8 cellular contexts compared by ENCODE assay signal in the genomic region with DNA sequence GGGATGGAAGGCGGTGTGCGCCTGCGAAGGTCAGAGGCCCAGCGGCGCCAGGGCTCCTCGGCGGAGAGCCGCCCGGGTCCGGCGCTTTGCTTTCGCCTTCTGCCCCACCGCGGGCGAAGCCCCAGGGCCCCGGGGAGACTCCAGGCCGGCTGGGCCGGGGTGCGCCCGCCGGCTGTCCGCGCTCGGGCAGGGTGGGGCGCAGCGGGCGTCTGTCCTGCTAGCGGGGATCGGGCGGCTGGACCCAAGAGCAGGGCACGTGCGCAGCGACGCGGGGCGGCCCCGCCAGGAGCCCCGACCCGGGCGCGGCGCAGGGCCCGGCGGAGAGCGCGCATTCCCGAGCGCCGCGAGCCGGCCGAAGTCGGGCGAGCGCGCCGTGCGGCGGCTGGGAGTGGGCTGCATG. TPM values are rescaled to one million over a fixed set of nuclear protein-coding genes. Genes with fewer than 3 reads are reported as not detected.
DNase-seq lines count a peak whose midpoint lies in the region; ATAC-seq and TF ChIP-seq lines count a peak whose summit lies in the region.

No MANE protein-coding gene starts in this region.

- no peaks in the 10 kb centered on the region for H3K4me1 ChIP-seq in effector memory CD4-positive, alpha-beta T cell (ENCODE audit: control insufficient read depth, insufficient read depth, low read length, poor library complexity, severe bottlenecking)

- no peaks in the 10 kb centered on the region for H3K9me3 ChIP-seq in effector memory CD4-positive, alpha-beta T cell (ENCODE audit: control insufficient read depth, low read length)

- DNase-seq in LoVo (ENCODE audit: low spot score) (peak; percentile 40), fibroblast of the aortic adventitia (ENCODE audit: low read depth) (no peak), sciatic nerve (ENCODE audit: low spot score) (peak; percentile 44), NCI-H1092 treated with DMSO at 0.1 percent for 48 hours (lab: John Stamatoyannopoulos, UW) (no peak), NK-92 (lab: John Stamatoyannopoulos, UW; ENCODE audit: unreplicated experiment) (no peak), NCI-H128 (lab: John Stamatoyannopoulos, UW; ENCODE audit: unreplicated experiment) (no peak)
- no peak for DNase-seq in effector memory CD4-positive, alpha-beta T cell

- no peak for TF ChIP-seq CTCF in fibroblast of the aortic adventitia (IDR thresholded peaks at IDR 0.05; ENCODE audit: insufficient read depth, low read length)

- peak overlapping the region; percentile 71 for H3K4me3 ChIP-seq in fibroblast of the aortic adventitia (ENCODE audit: low read depth, low read length)
- no peak overlapping the region for H3K4me3 ChIP-seq in effector memory CD4-positive, alpha-beta T cell (ENCODE audit: insufficient read depth, low read depth, low read length, poor library complexity, severe bottlenecking)

- H3K27me3 ChIP-seq in effector memory CD4-positive, alpha-beta T cell (replicated peaks; ENCODE audit: control insufficient read depth, insufficient read depth, low read length, poor library complexity, severe bottlenecking), result peaks cover 16% of the 10 kb centered on the region

- ATAC-seq in GM18505 (IDR thresholded peaks at IDR 0.05; ENCODE audit: unreplicated experiment) (peak; percentile 27), sciatic nerve (no peak)

- no peak for TF ChIP-seq POLR2A in GM18505 (IDR thresholded peaks at IDR 0.05; ENCODE audit: borderline replicate concordance, extremely low read depth, insufficient read depth, insufficient read length)

- H3K27ac ChIP-seq in effector memory CD4-positive, alpha-beta T cell (ENCODE audit: insufficient read depth, low read length, poor library complexity, severe bottlenecking), result no peak overlapping the region

- intact Hi-C loops in sciatic nerve (cut with DNase I), result loop anchor here (10.0 kb wide), 1 partner anchor 244 kb away; no protein-coding TSS in a partner anchor

- H3K36me3 ChIP-seq in effector memory CD4-positive, alpha-beta T cell (ENCODE audit: control insufficient read depth, insufficient read depth, low read length), result no peaks in the 10 kb centered on the region

RNA-seq across cellular contexts. Expression of a gene that starts 0.6 kb away (rescaled TPM):
- total RNA-seq in fibroblast of the aortic adventitia (ENCODE audit: low replicate concordance) (189 and 197 TPM in 2 replicates), sciatic nerve (48.3 TPM)

RNA-seq across cellular contexts. Expression of a gene that starts 40.1 kb away (rescaled TPM):
- total RNA-seq in fibroblast of the aortic adventitia (ENCODE audit: low replicate concordance), result 18.0 and 26.4 TPM in 2 replicates
- total RNA-seq in sciatic nerve, result 24.9 TPM

Comparison
In these comparisons a context has a peak if more than half of its experiments do, and no peak if none do; other contexts are left out.
1. DNase-seq: peak in LoVo (single experiment) and sciatic nerve (single experiment); none in fibroblast of the aortic adventitia (single experiment), NCI-H1092 treated with DMSO at 0.1 percent for 48 hours (single experiment), NK-92 (single experiment), effector memory CD4-positive, alpha-beta T cell (0 of 3) and NCI-H128 (single experiment).